9 cellular contexts compared by ENCODE assay signal in the genomic region with DNA sequence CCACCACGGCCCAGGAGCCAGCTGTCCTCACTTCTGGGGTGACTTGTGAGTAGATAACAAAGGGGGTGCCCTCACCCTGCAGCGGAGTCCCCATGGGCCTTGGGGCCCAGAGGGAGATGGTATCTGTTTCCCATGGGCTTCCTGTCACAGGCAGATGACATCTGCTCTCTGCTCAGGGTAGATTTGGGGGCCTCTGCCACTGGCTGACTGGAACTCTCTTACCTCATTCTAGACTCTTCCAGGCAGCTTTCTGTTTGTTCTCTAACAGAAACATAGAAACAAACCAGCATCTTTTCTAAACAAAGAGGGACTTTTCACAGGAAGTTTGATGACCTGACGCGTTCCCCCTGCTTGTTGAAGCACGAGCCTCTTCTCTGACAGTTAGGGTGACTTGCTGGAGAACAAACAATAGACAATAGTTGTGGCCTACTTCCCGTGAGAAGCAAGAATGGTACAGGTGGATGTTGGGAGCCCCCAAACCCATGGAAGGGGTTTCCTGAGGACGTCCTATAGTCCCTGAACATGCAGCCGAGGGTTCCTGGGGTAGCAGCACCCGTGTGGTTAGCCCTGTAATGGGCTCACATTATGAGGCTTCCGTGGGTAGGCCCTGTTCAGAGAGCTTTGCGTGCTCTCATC.
DNase-seq lines count a peak whose midpoint lies in the region; ATAC-seq, FAIRE-seq and TF ChIP-seq lines count a peak whose summit lies in the region.
"Had no signal": no experiment of that assay in that cellular context is flagged by ENCODE, and none has a peak within 500 bp of the region (broad histone marks: within the 10 kb centered on the region; RNA-seq: fewer than 3 reads in every experiment).

No MANE protein-coding gene starts in this region.

- H3K4me3 ChIP-seq in BLaER1 (no peak overlapping the region), Loucy (ENCODE audit: low read length, poor library complexity, severe bottlenecking) (peak overlapping the region; percentile 15), neutrophil (ENCODE audit: low read depth in 1 of 2, low read length in 1 of 2) (no peak overlapping the region)

- H3K9me2 ChIP-seq in Loucy (replicated peaks; ENCODE audit: low read depth, low read length), result no peaks in the 10 kb centered on the region

- H3F3A ChIP-seq in Loucy (ENCODE audit: low read depth), result no peaks in the 10 kb centered on the region

- peak; percentile 56 for ATAC-seq in GM21381 (IDR thresholded peaks at IDR 0.05; ENCODE audit: unreplicated experiment)

- peaks cover 24% of the 10 kb centered on the region; the same call in 1 of the 2 replicates for H3K79me2 ChIP-seq in Loucy (ENCODE audit: insufficient read depth, low read length)

- no peak for TF ChIP-seq CTCF in Loucy (conservative IDR thresholded peaks at IDR 0.05; ENCODE audit: low read length)
- no peak for TF ChIP-seq CTCF in neutrophil (IDR thresholded peaks at IDR 0.05)

- DNase-seq in activated naive CD4-positive, alpha-beta T cell treated with anti-CD3 and anti-CD28 coated beads, Interleukin-2, amount 50 U/mL, for 16 hours, result peak; percentile 51
- no peak for DNase-seq in SIG-M5 treated with dmso at 0.1 percent for 504 hours (lab: John Stamatoyannopoulos, UW; ENCODE audit: unreplicated experiment)
- DNase-seq in glomerular visceral epithelial cell (ENCODE audit: extremely low spot score), result no peak
- DNase-seq in urothelium cell line (ENCODE audit: low spot score), result no peak

- H3K27me3 ChIP-seq in BLaER1, result no peaks in the 10 kb centered on the region
- H3K27me3 ChIP-seq in Loucy (ENCODE audit: insufficient read depth, low read length, poor library complexity, severe bottlenecking), result no peaks in the 10 kb centered on the region
- H3K27me3 ChIP-seq in neutrophil, result no peaks in the 10 kb centered on the region

- H3K27ac ChIP-seq in BLaER1 (peak overlapping the region; percentile 57), neutrophil (peak overlapping the region; percentile 41)
- H3K27ac ChIP-seq: C4-2B had no signal

- H3K9me3 ChIP-seq in BLaER1 (no peaks in the 10 kb centered on the region), Loucy (ENCODE audit: insufficient read depth, low read depth, low read length) (no peaks in the 10 kb centered on the region), neutrophil (no peaks in the 10 kb centered on the region)

- no peak overlapping the region; the same call in 1 of the 2 replicates for H2AFZ ChIP-seq in Loucy (ENCODE audit: low read length)

- no peaks in the 10 kb centered on the region for H4K20me1 ChIP-seq in BLaER1
- H4K20me1 ChIP-seq in Loucy (ENCODE audit: insufficient read depth, low read length, poor library complexity, severe bottlenecking), result no peaks in the 10 kb centered on the region

- no peak for FAIRE-seq in urothelium cell line (lab: Jason Lieb, UNC)

- H3K4me2 ChIP-seq in BLaER1, result peak overlapping the region; percentile 59
- peak overlapping the region; percentile 67 for H3K4me2 ChIP-seq in Loucy (ENCODE audit: low read depth, low read length, poor library complexity, severe bottlenecking)

- H3K9ac ChIP-seq in BLaER1 (no peak overlapping the region; the same call in 1 of the 2 replicates), Loucy (ENCODE audit: low read depth, low read length, poor library complexity, severe bottlenecking) (peak overlapping the region; percentile 66)

- H3K4me1 ChIP-seq in BLaER1 (peaks cover 20% of the 10 kb centered on the region), Loucy (ENCODE audit: insufficient read depth, low read length, poor library complexity, severe bottlenecking) (peaks cover 38% of the 10 kb centered on the region), neutrophil (ENCODE audit: control insufficient read depth in 1 of 2, insufficient read depth in 1 of 2, low read depth in 1 of 2, low read length in 1 of 2) (peaks cover 44 to 57% of the 10 kb centered on the region in 2 experiments)

- H3K36me3 ChIP-seq in BLaER1 (no peaks in the 10 kb centered on the region), Loucy (ENCODE audit: insufficient read depth, low read length) (no peaks in the 10 kb centered on the region; the same call in 1 of the 2 replicates), neutrophil (no peaks in the 10 kb centered on the region)
